Comparison of ENCODE assay signal across 10 cellular contexts in the genomic region with DNA sequence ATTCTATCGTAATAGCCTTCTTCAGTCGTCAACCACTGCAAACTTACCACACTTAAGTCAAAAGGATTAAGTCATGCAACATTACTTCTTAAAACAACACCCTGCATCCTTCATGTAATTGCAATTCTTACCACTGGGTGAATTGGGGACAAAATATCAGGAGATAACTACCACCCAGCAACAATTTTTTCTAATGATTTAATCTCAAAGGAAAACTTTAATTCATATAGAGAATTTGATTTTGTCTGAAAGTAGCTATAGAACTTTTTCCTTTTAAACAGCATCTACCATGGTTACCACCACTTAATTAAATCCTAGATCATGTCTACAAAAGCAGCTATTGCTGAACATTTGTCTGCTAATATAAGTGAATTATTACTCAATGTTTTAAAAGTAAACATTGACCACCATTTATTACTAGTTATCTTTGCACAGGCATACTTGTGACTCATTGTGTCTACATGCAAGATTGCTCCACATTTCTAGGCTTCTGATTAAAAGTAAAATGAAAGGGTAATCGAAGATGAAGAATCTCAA. TPM values are rescaled to one million over a fixed set of nuclear protein-coding genes. Genes with fewer than 3 reads are reported as not detected.
DNase-seq lines count a peak whose midpoint lies in the region; TF ChIP-seq lines count a peak whose summit lies in the region.
"Had no signal": no experiment of that assay in that cellular context is flagged by ENCODE, and none has a peak within 500 bp of the region (broad histone marks: within the 10 kb centered on the region; RNA-seq: fewer than 3 reads in every experiment).

No MANE protein-coding gene starts in this region.

- H3K4me3 Mint-ChIP-seq in activated CD4-positive, alpha-beta T cell treated with anti-CD3 and anti-CD28 coated beads, Interleukin-2, amount 10 ng/mL, durations not matched to agents 7 days and 5 days, result no peak overlapping the region
- H3K4me3 Mint-ChIP-seq: activated T-cell treated with anti-CD3 and anti-CD28 coated beads, Interleukin-2, amount 50 U/mL, for 4 hours had no signal

- no peaks in the 10 kb centered on the region for H3K27me3 ChIP-seq in suprapubic skin

- 72% methylated on average over 3 of the region's 3 CpGs for WGBS in suprapubic skin

- peak; percentile 57 for TF ChIP-seq CTCF in RWPE1 (conservative IDR thresholded peaks at IDR 0.05; ENCODE audit: low read depth)
- TF ChIP-seq CTCF in foreskin fibroblast (IDR thresholded peaks at IDR 0.05; ENCODE audit: low read depth, low read length), result peak; percentile 38
- TF ChIP-seq CTCF in suprapubic skin (IDR thresholded peaks at IDR 0.05), result peak; percentile 21 to 26

- no peak overlapping the region for H3K27ac Mint-ChIP-seq in activated CD4-positive, alpha-beta T cell treated with anti-CD3 and anti-CD28 coated beads, Interleukin-2, amount 10 ng/mL, durations not matched to agents 7 days and 5 days

- H3K27ac ChIP-seq in RWPE1 (no peak overlapping the region), suprapubic skin (no peak overlapping the region)

- H3K4me3 ChIP-seq in foreskin fibroblast (ENCODE audit: low read depth in 1 of 2, low read length in 2 of 2) (peak overlapping the region in 1 of 2 donors; percentile 10), suprapubic skin (no peak overlapping the region)

- no peaks in the 10 kb centered on the region for H3K4me1 ChIP-seq in suprapubic skin

- no peaks in the 10 kb centered on the region for H3K9me3 Mint-ChIP-seq in activated CD4-positive, alpha-beta T cell treated with anti-CD3 and anti-CD28 coated beads, Interleukin-2, amount 10 ng/mL, durations not matched to agents 7 days and 5 days
- H3K9me3 Mint-ChIP-seq: activated T-cell treated with anti-CD3 and anti-CD28 coated beads, Interleukin-2, amount 50 U/mL, for 4 hours had no signal

- no peaks in the 10 kb centered on the region for H3K36me3 ChIP-seq in suprapubic skin

- no peaks in the 10 kb centered on the region for H3K27me3 Mint-ChIP-seq in activated CD4-positive, alpha-beta T cell treated with anti-CD3 and anti-CD28 coated beads, Interleukin-2, amount 10 ng/mL, durations not matched to agents 7 days and 5 days

- TF ChIP-seq EP300 in suprapubic skin (IDR thresholded peaks at IDR 0.05), result no peak

- peak; percentile 3 for DNase-seq in NCI-H82 (lab: John Stamatoyannopoulos, UW)
- DNase-seq in NCI-H82 treated with DMSO at 0.1 percent for 48 hours (lab: John Stamatoyannopoulos, UW; ENCODE audit: unreplicated experiment), result no peak
- peak; percentile 49 for DNase-seq in RWPE1 (ENCODE audit: low spot score)
- peak; percentile 68 to 81 for DNase-seq in foreskin fibroblast
- no peak for DNase-seq in suprapubic skin (ENCODE audit: low spot score in 2 of 2)
- DNase-seq in activated CD4-positive, alpha-beta T cell treated with anti-CD3 and anti-CD28 coated beads, Interleukin-2, amount 10 ng/mL, durations not matched to agents 7 days and 5 days, result no peak
- DNase-seq in stimulated activated CD4-positive, alpha-beta T cell treated with anti-CD3 and anti-CD28 coated beads, Interleukin-2, amount 100 ng/mL, for 24 hours, result no peak
- no peak for DNase-seq in NCI-H187 treated with DMSO at 0.1 percent for 48 hours (lab: John Stamatoyannopoulos, UW)
- DNase-seq: activated T-cell treated with anti-CD3 and anti-CD28 coated beads, Interleukin-2, amount 50 U/mL, for 4 hours; retina had no signal

- no peak for TF ChIP-seq POLR2A in suprapubic skin (IDR thresholded peaks at IDR 0.05)

- CTCF ChIA-PET in RWPE1 (lab: Yijun Ruan, JAX), result interaction anchor here (1.4 kb wide), 1 partner anchor 10 kb away, joined by 8 read pairs; no protein-coding TSS in a partner anchor
- CTCF ChIA-PET in activated CD4-positive, alpha-beta T cell treated with anti-CD3 and anti-CD28 coated beads, Interleukin-2, amount 10 ng/mL, durations not matched to agents 7 days and 5 days (lab: Charles Lee), result interaction anchor here (1.0 kb wide), 1 partner anchor 11 kb away, joined by 4 read pairs; the partner anchor contains the start of gene MLLT3

- POLR2A ChIA-PET in RWPE1 (lab: Yijun Ruan, JAX; ENCODE audit: low non-redundant PET), result no interaction called here
- POLR2A ChIA-PET in activated CD4-positive, alpha-beta T cell treated with anti-CD3 and anti-CD28 coated beads, Interleukin-2, amount 10 ng/mL, durations not matched to agents 7 days and 5 days (lab: Charles Lee), result no interaction called here

- H3K9me3 ChIP-seq in suprapubic skin, result no peaks in the 10 kb centered on the region

- H3K4me1 Mint-ChIP-seq in activated CD4-positive, alpha-beta T cell treated with anti-CD3 and anti-CD28 coated beads, Interleukin-2, amount 10 ng/mL, durations not matched to agents 7 days and 5 days, result peaks cover 63% of the 10 kb centered on the region

- H3K36me3 Mint-ChIP-seq in activated CD4-positive, alpha-beta T cell treated with anti-CD3 and anti-CD28 coated beads, Interleukin-2, amount 10 ng/mL, durations not matched to agents 7 days and 5 days (ENCODE audit: low read depth), result peaks cover 44% of the 10 kb centered on the region

RNA-seq across cellular contexts. Expression of gene MLLT3, which starts 10.5 kb away (rescaled TPM):
- 10 to 100 TPM; 10.8 to 17.5 (median 12.4) TPM for total RNA-seq in suprapubic skin
- total RNA-seq in activated CD4-positive, alpha-beta T cell treated with anti-CD3 and anti-CD28 coated beads, Interleukin-2, amount 10 ng/mL, durations not matched to agents 7 days and 5 days, result 10 to 100 TPM; 70.2 to 74.7 TPM

Comparison
In these comparisons a context has a peak if more than half of its experiments do, and no peak if none do; other contexts are left out.
1. DNase-seq: peak in NCI-H82 (single experiment), RWPE1 (single experiment) and foreskin fibroblast (2 of 2); none in NCI-H82 treated with DMSO at 0.1 percent for 48 hours (single experiment), suprapubic skin (0 of 2), activated CD4-positive, alpha-beta T cell treated with anti-CD3 and anti-CD28 coated beads, Interleukin-2, amount 10 ng/mL, durations not matched to agents 7 days and 5 days (single experiment), stimulated activated CD4-positive, alpha-beta T cell treated with anti-CD3 and anti-CD28 coated beads, Interleukin-2, amount 100 ng/mL, for 24 hours (0 of 2) and NCI-H187 treated with DMSO at 0.1 percent for 48 hours (single experiment).
2. Peak in every context shown above with its lines, with median percentiles within 50 percentile points of each other: CTCF ChIP-seq.